In genomic region chr10:132407243-132407746, GRCh38 we compare ENCODE assay signal across 13 cellular contexts. TPM values are rescaled to one million over a fixed set of nuclear protein-coding genes. Genes with fewer than 3 reads are reported as not detected.
DNase-seq lines count a peak whose midpoint lies in the region; ATAC-seq and TF ChIP-seq lines count a peak whose summit lies in the region.
"Had no signal": no experiment of that assay in that cellular context is flagged by ENCODE, and none has a peak within 500 bp of the region (broad histone marks: within the 10 kb centered on the region; RNA-seq: fewer than 3 reads in every experiment).

No MANE protein-coding gene starts in this region.

- TF ChIP-seq EP300 in gastroesophageal sphincter (IDR thresholded peaks at IDR 0.05), result no peak

- H3K27ac Mint-ChIP-seq in stimulated activated naive CD8-positive, alpha-beta T cell treated with anti-CD3 and anti-CD28 coated beads, Interleukin-15, amount 100 ng/mL, for 72 hours, result peak overlapping the region; percentile 93 to 94
- H3K27ac Mint-ChIP-seq in natural killer cell treated with Interleukin-12 subunit alpha and Interleukin-12 subunit beta and Interleukin-15 and Interleukin-18, amount 100 ng/mL, for 72 hours, result peak overlapping the region; percentile 37 to 68

- no peak for DNase-seq in stimulated activated naive CD8-positive, alpha-beta T cell treated with anti-CD3 and anti-CD28 coated beads, Interleukin-15, amount 100 ng/mL, for 72 hours
- DNase-seq in stimulated activated naive CD8-positive, alpha-beta T cell treated with anti-CD3 and anti-CD28 coated beads, Interleukin-15, Interleukin-2, amounts not matched to agents 100 U/mL and 50 U/mL, for 24 hours, result no peak
- DNase-seq in natural killer cell treated with Interleukin-12 subunit alpha and Interleukin-12 subunit beta and Interleukin-15 and Interleukin-18, amount 100 ng/mL, for 72 hours (ENCODE audit: low spot score), result no peak
- DNase-seq in brain microvascular endothelial cell, result no peak
- no peak for DNase-seq in NCI-H1105 treated with DMSO at 0.1 percent for 48 hours (lab: John Stamatoyannopoulos, UW)
- DNase-seq: activated CD4-positive, alpha-beta T cell treated with anti-CD3 and anti-CD28 coated beads for 1 hour; amniotic stem cell; BE2C; KG1; stimulated activated naive CD4-positive, alpha-beta T cell treated with Interleukin-2 at 50 U/mL for 16 hours had no signal

- no peaks in the 10 kb centered on the region for H3K9me3 Mint-ChIP-seq in stimulated activated naive CD8-positive, alpha-beta T cell treated with anti-CD3 and anti-CD28 coated beads, Interleukin-15, amount 100 ng/mL, for 72 hours
- H3K9me3 Mint-ChIP-seq in natural killer cell treated with Interleukin-12 subunit alpha and Interleukin-12 subunit beta and Interleukin-15 and Interleukin-18, amount 100 ng/mL, for 72 hours, result no peaks in the 10 kb centered on the region

- H3K4me1 Mint-ChIP-seq in stimulated activated naive CD8-positive, alpha-beta T cell treated with anti-CD3 and anti-CD28 coated beads, Interleukin-15, amount 100 ng/mL, for 72 hours, result peaks cover 25% of the 10 kb centered on the region
- peaks cover 12 to 22% of the 10 kb centered on the region in 2 donors for H3K4me1 Mint-ChIP-seq in natural killer cell treated with Interleukin-12 subunit alpha and Interleukin-12 subunit beta and Interleukin-15 and Interleukin-18, amount 100 ng/mL, for 72 hours (ENCODE audit: low read depth in 2 of 2)

- no peak for ATAC-seq in stimulated activated naive CD8-positive, alpha-beta T cell treated with anti-CD3 and anti-CD28 coated beads, Interleukin-15, amount 100 ng/mL, for 72 hours
- ATAC-seq in stimulated activated naive CD8-positive, alpha-beta T cell treated with anti-CD3 and anti-CD28 coated beads, Interleukin-15, Interleukin-2, amounts not matched to agents 100 U/mL and 50 U/mL, for 24 hours, result no peak
- ATAC-seq in gastroesophageal sphincter (no peak), GM19397 (IDR thresholded peaks at IDR 0.05; ENCODE audit: unreplicated experiment) (no peak), GM18505 (IDR thresholded peaks at IDR 0.05; ENCODE audit: unreplicated experiment) (no peak)
- ATAC-seq in natural killer cell treated with Interleukin-12 subunit alpha and Interleukin-12 subunit beta and Interleukin-15 and Interleukin-18, amount 100 ng/mL, for 72 hours, result no peak

- H3K4me1 ChIP-seq in gastroesophageal sphincter, result peaks cover 0 to 68% (median 33%) of the 10 kb centered on the region in 3 donors

- H3K27me3 ChIP-seq in gastroesophageal sphincter, result no peaks in the 10 kb centered on the region
- no peaks in the 10 kb centered on the region for H3K27me3 ChIP-seq in brain microvascular endothelial cell (replicated peaks)
- H3K27me3 ChIP-seq: BE2C had no signal

- in situ Hi-C loops in brain microvascular endothelial cell (cut with HindIII; ENCODE audit: low pct_ligation_motif_present, low sequenced_read_pairs), result no loop called here

- no peaks in the 10 kb centered on the region for H3K9me3 ChIP-seq in gastroesophageal sphincter
- H3K9me3 ChIP-seq: BE2C had no signal

- no peaks in the 10 kb centered on the region for H3K27me3 Mint-ChIP-seq in stimulated activated naive CD8-positive, alpha-beta T cell treated with anti-CD3 and anti-CD28 coated beads, Interleukin-15, amount 100 ng/mL, for 72 hours
- no peaks in the 10 kb centered on the region for H3K27me3 Mint-ChIP-seq in natural killer cell treated with Interleukin-12 subunit alpha and Interleukin-12 subunit beta and Interleukin-15 and Interleukin-18, amount 100 ng/mL, for 72 hours

- WGBS in gastroesophageal sphincter (ENCODE audit: low coverage in 1 of 2), 2 donors, result no CpG with 5 or more reads among the region's 12 CpGs

- TF ChIP-seq POLR2A in gastroesophageal sphincter (IDR thresholded peaks at IDR 0.05) (no peak), GM18505 (IDR thresholded peaks at IDR 0.05; ENCODE audit: borderline replicate concordance, extremely low read depth, insufficient read depth, insufficient read length) (no peak)

- H3K4me3 ChIP-seq in gastroesophageal sphincter (peak overlapping the region in 1 of 2 donors; percentile 32), brain microvascular endothelial cell (ENCODE audit: low read depth, low read length) (no peak overlapping the region)

- peak overlapping the region; percentile 63 to 75 for H3K4me3 Mint-ChIP-seq in stimulated activated naive CD8-positive, alpha-beta T cell treated with anti-CD3 and anti-CD28 coated beads, Interleukin-15, amount 100 ng/mL, for 72 hours
- no peak overlapping the region for H3K4me3 Mint-ChIP-seq in natural killer cell treated with Interleukin-12 subunit alpha and Interleukin-12 subunit beta and Interleukin-15 and Interleukin-18, amount 100 ng/mL, for 72 hours

- H3K36me3 ChIP-seq in gastroesophageal sphincter (peaks cover 0 to 36% of the 10 kb centered on the region in 2 donors), brain microvascular endothelial cell (replicated peaks) (peaks cover 4% of the 10 kb centered on the region)

- H3K27ac ChIP-seq in gastroesophageal sphincter, result peak overlapping the region; percentile 49 to 94 (median 79)
- H3K27ac ChIP-seq in brain microvascular endothelial cell, result no peak overlapping the region

- H3K36me3 Mint-ChIP-seq in natural killer cell treated with Interleukin-12 subunit alpha and Interleukin-12 subunit beta and Interleukin-15 and Interleukin-18, amount 100 ng/mL, for 72 hours, result no peaks in the 10 kb centered on the region

- TF ChIP-seq CTCF in gastroesophageal sphincter (IDR thresholded peaks at IDR 0.05) (no peak), brain microvascular endothelial cell (IDR thresholded peaks at IDR 0.05; ENCODE audit: low read depth, low read length, missing control alignments) (no peak)

RNA-seq across cellular contexts. Expression of gene PWWP2B, which starts 10.3 kb away (rescaled TPM):
- total RNA-seq in gastroesophageal sphincter, result 10 to 100 TPM; 11.3 to 17.1 (median 14.8) TPM
- total RNA-seq in natural killer cell treated with Interleukin-12 subunit alpha and Interleukin-12 subunit beta and Interleukin-15 and Interleukin-18, amount 100 ng/mL, for 72 hours, result 10 to 100 TPM; 15.2 to 17.9 TPM
